In genomic region chr10:78458983-78459638, GRCh38 we compare ENCODE assay signal across 12 cellular contexts.
DNase-seq lines count a peak whose midpoint lies in the region; ATAC-seq and TF ChIP-seq lines count a peak whose summit lies in the region.
"Had no signal": no experiment of that assay in that cellular context is flagged by ENCODE, and none has a peak within 500 bp of the region (broad histone marks: within the 10 kb centered on the region; RNA-seq: fewer than 3 reads in every experiment).

No MANE protein-coding gene starts in this region.

- H3K9me3 ChIP-seq in lung (ENCODE audit: control insufficient read depth in 2 of 2, insufficient read depth in 1 of 2, low read length in 1 of 2): no peaks in the 10 kb centered on the region

- no peaks in the 10 kb centered on the region for H3K9me3 Mint-ChIP-seq in activated CD4-positive, alpha-beta memory T cell treated with anti-CD3 and anti-CD28 coated beads, Interleukin-2, amount 10 ng/mL, durations not matched to agents 7 days and 5 days
- H3K9me3 Mint-ChIP-seq: activated CD8-positive, alpha-beta T cell treated with anti-CD3 and anti-CD28 coated beads for 36 hours; effector memory CD8-positive, alpha-beta T cell; nephron had no signal

- TF ChIP-seq CTCF in VCaP (conservative IDR thresholded peaks at IDR 0.05): no peak
- no peak for TF ChIP-seq CTCF in lung (IDR thresholded peaks at IDR 0.05; ENCODE audit: control extremely low read depth, extremely low read depth)

- H3K4me3 Mint-ChIP-seq in activated CD4-positive, alpha-beta memory T cell treated with anti-CD3 and anti-CD28 coated beads, Interleukin-2, amount 10 ng/mL, durations not matched to agents 7 days and 5 days: no peak overlapping the region
- H3K4me3 Mint-ChIP-seq: activated CD8-positive, alpha-beta T cell treated with anti-CD3 and anti-CD28 coated beads for 36 hours; effector memory CD8-positive, alpha-beta T cell; nephron had no signal

- no peak overlapping the region for H3K4me3 ChIP-seq in lung

- DNase-seq in DMS79 (lab: John Stamatoyannopoulos, UW): peak; percentile 47
- peak; percentile 76 for DNase-seq in NCI-H1105 treated with DMSO at 0.1 percent for 48 hours (lab: John Stamatoyannopoulos, UW)
- no peak for DNase-seq in lung (ENCODE audit: low spot score)
- no peak for DNase-seq in activated CD8-positive, alpha-beta memory T cell treated with anti-CD3 and anti-CD28 coated beads, Interleukin-2, amount 50 U/mL, for 48 hours
- no peak for DNase-seq in RKO (ENCODE audit: low spot score)
- DNase-seq in activated CD4-positive, alpha-beta memory T cell treated with anti-CD3 and anti-CD28 coated beads, Interleukin-2, amount 10 ng/mL, durations not matched to agents 7 days and 5 days: no peak
- DNase-seq: activated CD8-positive, alpha-beta T cell treated with anti-CD3 and anti-CD28 coated beads for 36 hours; effector memory CD8-positive, alpha-beta T cell; NCI-H446 treated with DMSO at 0.1 percent for 48 hours had no signal

- no peak overlapping the region for H3K27ac Mint-ChIP-seq in activated CD4-positive, alpha-beta memory T cell treated with anti-CD3 and anti-CD28 coated beads, Interleukin-2, amount 10 ng/mL, durations not matched to agents 7 days and 5 days
- H3K27ac Mint-ChIP-seq: activated CD8-positive, alpha-beta T cell treated with anti-CD3 and anti-CD28 coated beads for 36 hours; effector memory CD8-positive, alpha-beta T cell had no signal

- H3K27me3 Mint-ChIP-seq in activated CD4-positive, alpha-beta memory T cell treated with anti-CD3 and anti-CD28 coated beads, Interleukin-2, amount 10 ng/mL, durations not matched to agents 7 days and 5 days: no peaks in the 10 kb centered on the region

- H3K4me1 ChIP-seq in lung (ENCODE audit: control insufficient read depth in 2 of 2, insufficient read depth in 2 of 2, low read length in 2 of 2): no peaks in the 10 kb centered on the region

- H3K36me3 ChIP-seq in lung (ENCODE audit: control insufficient read depth in 2 of 2, insufficient read depth in 2 of 2, low read length in 2 of 2): no peaks in the 10 kb centered on the region

- H3K27ac ChIP-seq in VCaP: peak overlapping the region; percentile 46
- no peak overlapping the region for H3K27ac ChIP-seq in lung (ENCODE audit: low read depth in 1 of 2, low read length in 1 of 2)

- no peaks in the 10 kb centered on the region for H3K27me3 ChIP-seq in lung (ENCODE audit: control insufficient read depth, insufficient read depth)

- ATAC-seq in lung (ENCODE audit: insufficient read depth, low FRiP score): peak; percentile 71
- no peak for ATAC-seq in HG03108 (IDR thresholded peaks at IDR 0.05; ENCODE audit: unreplicated experiment)
- ATAC-seq: activated CD8-positive, alpha-beta T cell treated with anti-CD3 and anti-CD28 coated beads for 36 hours; effector memory CD8-positive, alpha-beta T cell had no signal

- H3K36me3 Mint-ChIP-seq in activated CD4-positive, alpha-beta memory T cell treated with anti-CD3 and anti-CD28 coated beads, Interleukin-2, amount 10 ng/mL, durations not matched to agents 7 days and 5 days (ENCODE audit: low read depth): no peaks in the 10 kb centered on the region

- 90 to 92% methylated on average over 3 of the region's 3 CpGs for WGBS in lung, 2 donors

- CTCF ChIA-PET in activated CD4-positive, alpha-beta memory T cell treated with anti-CD3 and anti-CD28 coated beads, Interleukin-2, amount 10 ng/mL, durations not matched to agents 7 days and 5 days (lab: Charles Lee): no interaction called here

- H3K4me1 Mint-ChIP-seq in activated CD4-positive, alpha-beta memory T cell treated with anti-CD3 and anti-CD28 coated beads, Interleukin-2, amount 10 ng/mL, durations not matched to agents 7 days and 5 days: no peaks in the 10 kb centered on the region

- POLR2A ChIA-PET in activated CD4-positive, alpha-beta memory T cell treated with anti-CD3 and anti-CD28 coated beads, Interleukin-2, amount 10 ng/mL, durations not matched to agents 7 days and 5 days (lab: Charles Lee): no interaction called here

Comparison
In these comparisons a context has a peak if more than half of its experiments do, and no peak if none do; other contexts are left out.
1. DNase-seq: peak in DMS79 (single experiment) and NCI-H1105 treated with DMSO at 0.1 percent for 48 hours (single experiment); none in lung (single experiment), activated CD8-positive, alpha-beta memory T cell treated with anti-CD3 and anti-CD28 coated beads, Interleukin-2, amount 50 U/mL, for 48 hours (single experiment), RKO (single experiment) and activated CD4-positive, alpha-beta memory T cell treated with anti-CD3 and anti-CD28 coated beads, Interleukin-2, amount 10 ng/mL, durations not matched to agents 7 days and 5 days (single experiment).